ENCODE assay signal across 12 cellular contexts in genomic region chrY:7275019-7275418, GRCh38.
A peak's percentile ranks its signal among the peaks of the same experiment; 100 is the strongest.
DNase-seq lines count a peak whose midpoint lies in the region; ATAC-seq, FAIRE-seq and TF ChIP-seq lines count a peak whose summit lies in the region.
"Had no signal": no experiment of that assay in that cellular context is flagged by ENCODE, and none has a peak within 500 bp of the region (broad histone marks: within the 10 kb centered on the region; RNA-seq: fewer than 3 reads in every experiment).

No MANE protein-coding gene starts in this region.

- H3K27me3 ChIP-seq in BJ (ENCODE audit: control insufficient read depth, insufficient read depth, low read length), result no peaks in the 10 kb centered on the region
- H3K27me3 ChIP-seq in astrocyte (ENCODE audit: insufficient read depth, low read length), result no peaks in the 10 kb centered on the region
- H3K27me3 ChIP-seq in A673 (replicated peaks; ENCODE audit: insufficient read depth, low read depth, low read length, poor library complexity), result no peaks in the 10 kb centered on the region

- POLR2A ChIA-PET in BJ (lab: Charles Lee), result no interaction called here
- POLR2A ChIA-PET in A673 (lab: Charles Lee; ENCODE audit: low non-redundant PET), result no interaction called here

- H3K9me3 Mint-ChIP-seq in astrocyte (ENCODE audit: unreplicated experiment), result no peaks in the 10 kb centered on the region

- peak overlapping the region; percentile 95 for H3K4me2 ChIP-seq in astrocyte (ENCODE audit: low read length)

- H2AFZ ChIP-seq in astrocyte (ENCODE audit: low read depth, low read length), result no peak overlapping the region

- H3K9ac ChIP-seq in astrocyte (ENCODE audit: low read length), result peak overlapping the region; percentile 82

- H3K27ac ChIP-seq in astrocyte (ENCODE audit: low read depth, low read length) (peak overlapping the region; percentile 47), A673 (ENCODE audit: low read depth, low read length, poor library complexity, severe bottlenecking) (no peak overlapping the region)

- peaks cover 14% of the 10 kb centered on the region for H3K4me1 Mint-ChIP-seq in astrocyte (ENCODE audit: low read depth, unreplicated experiment)

- H3K36me3 Mint-ChIP-seq in astrocyte (ENCODE audit: low read depth, unreplicated experiment), result peaks cover 2% of the 10 kb centered on the region

- peaks cover 61% of the 10 kb centered on the region for H3K79me2 ChIP-seq in astrocyte (ENCODE audit: insufficient read depth, low read length)

- TF ChIP-seq CTCF in BJ (IDR thresholded peaks at IDR 0.05; ENCODE audit: insufficient read depth, low read depth, low read length), result no peak
- TF ChIP-seq CTCF in HFF-Myc (IDR thresholded peaks at IDR 0.05; ENCODE audit: low read depth, low read length, missing control alignments), result no peak
- TF ChIP-seq CTCF in astrocyte (IDR thresholded peaks at IDR 0.05; ENCODE audit: insufficient read depth, low read depth, low read length), result no peak
- TF ChIP-seq CTCF in mucosa of descending colon (IDR thresholded peaks at IDR 0.05), result no peak
- no peak for TF ChIP-seq CTCF in A673 (conservative IDR thresholded peaks at IDR 0.05; ENCODE audit: low read depth, low read length)

- no peak for DNase-seq in BJ (ENCODE audit: low read depth)
- no peak for DNase-seq in HFF-Myc (ENCODE audit: extremely low read depth, low read depth)
- DNase-seq in astrocyte (ENCODE audit: low read depth), result no peak
- peak in 2 of 3 donors; percentile 19 to 31 for DNase-seq in mucosa of descending colon
- no peak for DNase-seq in A673 (ENCODE audit: low spot score)
- DNase-seq in DMS 273 (lab: John Stamatoyannopoulos, UW; ENCODE audit: unreplicated experiment), result no peak
- DNase-seq in effector CD4-positive, alpha-beta T cell, result no peak
- DNase-seq: NCI-H1694 treated with DMSO at 0.1 percent for 48 hours had no signal

- no peaks in the 10 kb centered on the region for H3K9me3 ChIP-seq in astrocyte (ENCODE audit: insufficient read depth, low read depth, low read length)
- no peaks in the 10 kb centered on the region for H3K9me3 ChIP-seq in mucosa of descending colon
- H3K9me3 ChIP-seq in A673 (ENCODE audit: low read depth, low read length, poor library complexity, severe bottlenecking), result no peaks in the 10 kb centered on the region
- H3K9me3 ChIP-seq: HAP-1 had no signal

- peak overlapping the region; percentile 64 for H3K4me3 ChIP-seq in BJ (ENCODE audit: low read depth, low read length)
- peak overlapping the region; percentile 69 for H3K4me3 ChIP-seq in HFF-Myc (replicated peaks; ENCODE audit: low read depth, low read length)
- peak overlapping the region; percentile 73 for H3K4me3 ChIP-seq in astrocyte (ENCODE audit: insufficient read depth, low read depth, low read length)
- peak overlapping the region; percentile 44 for H3K4me3 ChIP-seq in mucosa of descending colon
- no peak overlapping the region for H3K4me3 ChIP-seq in A673 (ENCODE audit: low read depth, low read length, poor library complexity, severe bottlenecking)
- H3K4me3 ChIP-seq: HAP-1 had no signal

- H4K20me1 ChIP-seq in astrocyte (ENCODE audit: insufficient read depth, low read length), result peaks cover 31% of the 10 kb centered on the region

- H3K36me3 ChIP-seq in BJ (ENCODE audit: control insufficient read depth, insufficient read depth, low read length) (no peaks in the 10 kb centered on the region), astrocyte (ENCODE audit: insufficient read depth, low read length) (no peaks in the 10 kb centered on the region), mucosa of descending colon (ENCODE audit: low read depth) (no peaks in the 10 kb centered on the region), A673 (ENCODE audit: insufficient read depth, low read length, poor library complexity, severe bottlenecking) (no peaks in the 10 kb centered on the region)
- H3K36me3 ChIP-seq: HAP-1 had no signal

- CTCF ChIA-PET in BJ (lab: Yijun Ruan, JAX) (no interaction called here), A673 (lab: Charles Lee) (no interaction called here)

- no TSS peak for BruUV-seq in A673 (replicated peaks; lab: Mats Ljungman, UMichigan)

- ATAC-seq in mucosa of descending colon (no peak), HG03457 (IDR thresholded peaks at IDR 0.05; ENCODE audit: unreplicated experiment) (no peak)
- ATAC-seq: Panc1 had no signal

- intact Hi-C loops in mucosa of descending colon (cut with DNase I, micrococcal nuclease), result no loop called here
- intact Hi-C loops in A673 (cut with micrococcal nuclease; ENCODE audit: unreplicated experiment), result no loop called here

- peaks cover 3% of the 10 kb centered on the region for H3K4me1 ChIP-seq in astrocyte (ENCODE audit: insufficient read depth, low read length)
- H3K4me1 ChIP-seq in mucosa of descending colon (ENCODE audit: low read depth), result no peaks in the 10 kb centered on the region
- H3K4me1 ChIP-seq in A673 (ENCODE audit: insufficient read depth, low read length, poor library complexity, severe bottlenecking), result no peaks in the 10 kb centered on the region
- H3K4me1 ChIP-seq: HAP-1 had no signal

- peak overlapping the region; percentile 85 for H3K27ac Mint-ChIP-seq in astrocyte (ENCODE audit: unreplicated experiment)

- H3K4me3 Mint-ChIP-seq in astrocyte (ENCODE audit: unreplicated experiment), result peak overlapping the region; percentile 96

- FAIRE-seq in astrocyte (lab: Jason Lieb, UNC), result no peak
- FAIRE-seq: urothelium cell line had no signal

- H3K27me3 Mint-ChIP-seq in astrocyte (ENCODE audit: low read depth, unreplicated experiment), result no peaks in the 10 kb centered on the region

Comparison
In these comparisons a context has a peak if more than half of its experiments do, and no peak if none do; other contexts are left out.
1. DNase-seq: peak in mucosa of descending colon (2 of 3); none in BJ (single experiment), HFF-Myc (single experiment), astrocyte (single experiment), A673 (single experiment), DMS 273 (single experiment) and effector CD4-positive, alpha-beta T cell (single experiment).